Comparison of ENCODE assay signal across 1 cellular context in the genomic region with DNA sequence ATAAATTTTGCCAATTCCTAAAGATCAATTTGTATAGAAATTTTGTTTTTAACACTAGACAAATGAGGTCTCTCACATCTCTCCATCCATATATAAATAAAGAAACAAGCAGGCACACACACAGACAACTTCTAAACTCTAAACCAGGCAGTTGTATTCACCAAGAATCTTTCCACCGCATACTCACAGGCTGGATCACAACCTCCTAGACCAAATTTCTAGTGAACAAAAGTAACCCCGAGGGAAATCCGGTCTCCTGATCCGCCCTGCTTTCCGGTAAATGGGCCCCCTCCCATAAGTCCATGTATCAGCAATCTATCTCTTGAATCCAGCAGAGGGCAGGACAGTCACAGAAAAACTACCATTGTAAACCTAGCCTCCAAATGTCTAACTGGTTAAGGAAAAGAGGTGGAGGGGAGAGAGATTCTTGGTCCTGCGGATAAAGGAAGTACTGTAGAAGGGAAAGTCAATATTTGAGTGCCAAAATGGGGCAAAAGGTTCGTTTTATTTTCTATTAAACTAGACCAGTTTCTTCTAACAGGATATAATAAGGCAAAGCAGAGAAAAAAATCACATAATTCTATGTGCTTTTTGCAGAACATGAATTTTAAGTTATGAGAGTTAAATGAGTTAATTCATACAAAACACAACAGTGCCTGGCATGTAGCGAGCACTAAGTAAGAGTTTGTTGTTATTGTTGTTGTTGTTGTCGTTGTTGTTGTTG.
TF ChIP-seq lines count a peak whose summit lies in the region.

No MANE protein-coding gene starts in this region.

TF ChIP-seq in HepG2, 621 proteins besides CTCF, POLR2A, EP300 and RAD21 (continued from another document):
- TF ChIP-seq BCL3 (CRISPR knock-in tag; IDR thresholded peaks at IDR 0.05) = no peak
- peak; percentile 17 for TF ChIP-seq XRCC5 (optimal IDR thresholded peaks at IDR 0.05; ENCODE audit: low read length)
- TF ChIP-seq SRSF1 (optimal IDR thresholded peaks at IDR 0.05; ENCODE audit: low read depth, low read length) = no peak
- TF ChIP-seq ZEB1 (IDR thresholded peaks at IDR 0.05; ENCODE audit: insufficient replicate concordance, low read depth) = no peak
- TF ChIP-seq, protein P1, sequence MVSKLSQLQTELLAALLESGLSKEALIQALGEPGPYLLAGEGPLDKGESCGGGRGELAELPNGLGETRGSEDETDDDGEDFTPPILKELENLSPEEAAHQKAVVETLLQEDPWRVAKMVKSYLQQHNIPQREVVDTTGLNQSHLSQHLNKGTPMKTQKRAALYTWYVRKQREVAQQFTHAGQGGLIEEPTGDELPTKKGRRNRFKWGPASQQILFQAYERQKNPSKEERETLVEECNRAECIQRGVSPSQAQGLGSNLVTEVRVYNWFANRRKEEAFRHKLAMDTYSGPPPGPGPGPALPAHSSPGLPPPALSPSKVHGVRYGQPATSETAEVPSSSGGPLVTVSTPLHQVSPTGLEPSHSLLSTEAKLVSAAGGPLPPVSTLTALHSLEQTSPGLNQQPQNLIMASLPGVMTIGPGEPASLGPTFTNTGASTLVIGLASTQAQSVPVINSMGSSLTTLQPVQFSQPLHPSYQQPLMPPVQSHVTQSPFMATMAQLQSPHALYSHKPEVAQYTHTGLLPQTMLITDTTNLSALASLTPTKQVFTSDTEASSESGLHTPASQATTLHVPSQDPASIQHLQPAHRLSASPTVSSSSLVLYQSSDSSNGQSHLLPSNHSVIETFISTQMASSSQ (IDR thresholded peaks at IDR 0.05; ENCODE audit: low read depth) = no peak
- TF ChIP-seq, protein P1 (CRISPR knock-in tag; IDR thresholded peaks at IDR 0.05; ENCODE audit: borderline replicate concordance) = no peak
- no peak for TF ChIP-seq MAZ (IDR thresholded peaks at IDR 0.05; ENCODE audit: borderline replicate concordance, low read depth, low read length)
- no peak for TF ChIP-seq MAZ (CRISPR knock-in tag; IDR thresholded peaks at IDR 0.05; ENCODE audit: low read depth)
- no peak for TF ChIP-seq PHF21A (CRISPR knock-in tag; IDR thresholded peaks at IDR 0.05)
- TF ChIP-seq NR1H2 (CRISPR knock-in tag; IDR thresholded peaks at IDR 0.05; ENCODE audit: borderline replicate concordance, low read depth) = no peak
- no peak for TF ChIP-seq U2AF2 (IDR thresholded peaks at IDR 0.05; ENCODE audit: low read depth, low read length)
- no peak for TF ChIP-seq GZF1 (CRISPR knock-in tag; IDR thresholded peaks at IDR 0.05)
- no peak for TF ChIP-seq DMTF1 (CRISPR knock-in tag; IDR thresholded peaks at IDR 0.05)
- TF ChIP-seq SIX1 (CRISPR knock-in tag; IDR thresholded peaks at IDR 0.05; ENCODE audit: borderline replicate concordance) = no peak
- TF ChIP-seq CEBPG (CRISPR knock-in tag; IDR thresholded peaks at IDR 0.05) = no peak
- no peak for TF ChIP-seq POLR2AphosphoS5 (IDR thresholded peaks at IDR 0.05; ENCODE audit: low read depth, low read length)
- TF ChIP-seq SAP130 (CRISPR knock-in tag; IDR thresholded peaks at IDR 0.05; ENCODE audit: low read depth) = peak; percentile 48
- TF ChIP-seq STAG1 (CRISPR knock-in tag; IDR thresholded peaks at IDR 0.05) = peak; percentile 98
- no peak for TF ChIP-seq ZNF589 (CRISPR knock-in tag; conservative IDR thresholded peaks at IDR 0.05)
- TF ChIP-seq HDAC2 (CRISPR knock-in tag; IDR thresholded peaks at IDR 0.05) = 0 out of 2 replicates have a peak, but pooled peaks have one; percentile 14
- TF ChIP-seq NCOA2 (CRISPR knock-in tag; IDR thresholded peaks at IDR 0.05) = 0 out of 2 replicates have a peak, but pooled peaks have one; percentile 26
- no peak for TF ChIP-seq ZSCAN29 (CRISPR knock-in tag; conservative IDR thresholded peaks at IDR 0.05)
- TF ChIP-seq ZNF724P (CRISPR knock-in tag; IDR thresholded peaks at IDR 0.05; ENCODE audit: borderline replicate concordance) = no peak
- no peak for TF ChIP-seq ZNF292 (CRISPR knock-in tag; IDR thresholded peaks at IDR 0.05; ENCODE audit: borderline replicate concordance, low read depth)
- TF ChIP-seq RFXANK (CRISPR knock-in tag; IDR thresholded peaks at IDR 0.05) = no peak
- peak; percentile 59; the same call in 1 of the 2 replicates for TF ChIP-seq KAT8 (CRISPR knock-in tag; IDR thresholded peaks at IDR 0.05)
- TF ChIP-seq ATF1 (CRISPR knock-in tag; IDR thresholded peaks at IDR 0.05) = 0 out of 2 replicates have a peak, but pooled peaks have one; percentile 36
- no peak for TF ChIP-seq RELA (CRISPR knock-in tag; IDR thresholded peaks at IDR 0.05)
- peak; percentile 40 to 55; a peak in 2 of 4 replicates for TF ChIP-seq MAFK (conservative IDR thresholded peaks at IDR 0.05 in 1 of 2, IDR thresholded peaks at IDR 0.05 in 1 of 2; ENCODE audit: low read length in 2 of 2)
- TF ChIP-seq ATF4 (CRISPR knock-in tag; IDR thresholded peaks at IDR 0.05) = no peak
- TF ChIP-seq HMGXB4 (CRISPR knock-in tag; IDR thresholded peaks at IDR 0.05; ENCODE audit: borderline replicate concordance in 1 of 2, low read depth in 1 of 2) = peak in 1 of 2 experiments; percentile 45; a peak in 2 of 4 replicates
- TF ChIP-seq, protein P2, sequence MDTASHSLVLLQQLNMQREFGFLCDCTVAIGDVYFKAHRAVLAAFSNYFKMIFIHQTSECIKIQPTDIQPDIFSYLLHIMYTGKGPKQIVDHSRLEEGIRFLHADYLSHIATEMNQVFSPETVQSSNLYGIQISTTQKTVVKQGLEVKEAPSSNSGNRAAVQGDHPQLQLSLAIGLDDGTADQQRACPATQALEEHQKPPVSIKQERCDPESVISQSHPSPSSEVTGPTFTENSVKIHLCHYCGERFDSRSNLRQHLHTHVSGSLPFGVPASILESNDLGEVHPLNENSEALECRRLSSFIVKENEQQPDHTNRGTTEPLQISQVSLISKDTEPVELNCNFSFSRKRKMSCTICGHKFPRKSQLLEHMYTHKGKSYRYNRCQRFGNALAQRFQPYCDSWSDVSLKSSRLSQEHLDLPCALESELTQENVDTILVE (CRISPR knock-in tag; IDR thresholded peaks at IDR 0.05) = peak; percentile 43; the same call in 1 of the 2 replicates
- 0 out of 2 replicates have a peak, but pooled peaks have one; percentile 35 for TF ChIP-seq ZNF124 (CRISPR knock-in tag; IDR thresholded peaks at IDR 0.05)
TF ChIP-seq in HepG2: peak in this region for 36.
